1 cellular context compared by ENCODE assay signal in genomic region chr5:123119334-123119986, GRCh38.
TF ChIP-seq lines count a peak whose summit lies in the region.

No MANE protein-coding gene starts in this region.

TF ChIP-seq in SK-N-SH, 30 proteins besides CTCF, POLR2A, EP300 and RAD21 (continued from another document):
- TF ChIP-seq, protein P1, sequence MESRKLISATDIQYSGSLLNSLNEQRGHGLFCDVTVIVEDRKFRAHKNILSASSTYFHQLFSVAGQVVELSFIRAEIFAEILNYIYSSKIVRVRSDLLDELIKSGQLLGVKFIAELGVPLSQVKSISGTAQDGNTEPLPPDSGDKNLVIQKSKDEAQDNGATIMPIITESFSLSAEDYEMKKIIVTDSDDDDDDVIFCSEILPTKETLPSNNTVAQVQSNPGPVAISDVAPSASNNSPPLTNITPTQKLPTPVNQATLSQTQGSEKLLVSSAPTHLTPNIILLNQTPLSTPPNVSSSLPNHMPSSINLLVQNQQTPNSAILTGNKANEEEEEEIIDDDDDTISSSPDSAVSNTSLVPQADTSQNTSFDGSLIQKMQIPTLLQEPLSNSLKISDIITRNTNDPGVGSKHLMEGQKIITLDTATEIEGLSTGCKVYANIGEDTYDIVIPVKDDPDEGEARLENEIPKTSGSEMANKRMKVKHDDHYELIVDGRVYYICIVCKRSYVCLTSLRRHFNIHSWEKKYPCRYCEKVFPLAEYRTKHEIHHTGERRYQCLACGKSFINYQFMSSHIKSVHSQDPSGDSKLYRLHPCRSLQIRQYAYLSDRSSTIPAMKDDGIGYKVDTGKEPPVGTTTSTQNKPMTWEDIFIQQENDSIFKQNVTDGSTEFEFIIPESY (IDR thresholded peaks at IDR 0.05; ENCODE audit: borderline replicate concordance, low read depth), result no peak
- no peak for TF ChIP-seq ELF1 (IDR thresholded peaks at IDR 0.05)
- no peak for TF ChIP-seq POLR2AphosphoS5 (IDR thresholded peaks at IDR 0.05; ENCODE audit: low read depth, low read length)
- no peak for TF ChIP-seq FOXM1 (IDR thresholded peaks at IDR 0.05; ENCODE audit: low read depth)
- TF ChIP-seq SMC3 (IDR thresholded peaks at IDR 0.05; ENCODE audit: low read depth, low read length), result no peak
- TF ChIP-seq TAF1 (IDR thresholded peaks at IDR 0.05; ENCODE audit: borderline replicate concordance, low read depth, low read length), result no peak
- TF ChIP-seq PBX3 (IDR thresholded peaks at IDR 0.05), result no peak
- TF ChIP-seq IRF3 (IDR thresholded peaks at IDR 0.05; ENCODE audit: low read depth, low read length), result no peak
- TF ChIP-seq MEF2A (IDR thresholded peaks at IDR 0.05; ENCODE audit: borderline replicate concordance, low read depth), result no peak
- TF ChIP-seq GATA2 (CRISPR knock-in tag; IDR thresholded peaks at IDR 0.05), result no peak
- TF ChIP-seq RXRA (IDR thresholded peaks at IDR 0.05; ENCODE audit: borderline replicate concordance, low read depth), result no peak
- no peak for TF ChIP-seq TEAD4 (IDR thresholded peaks at IDR 0.05; ENCODE audit: borderline replicate concordance, insufficient read depth)
- TF ChIP-seq RFX5 (IDR thresholded peaks at IDR 0.05; ENCODE audit: low read length), result no peak
